9 cellular contexts compared by ENCODE assay signal in genomic region chr1:201468501-201468843, GRCh38. TPM values are rescaled to one million over a fixed set of nuclear protein-coding genes. Genes with fewer than 3 reads are reported as not detected.
A peak's percentile ranks its signal among the peaks of the same experiment; 100 is the strongest.
DNase-seq lines count a peak whose midpoint lies in the region; ATAC-seq, FAIRE-seq and TF ChIP-seq lines count a peak whose summit lies in the region.
"Had no signal": no experiment of that assay in that cellular context is flagged by ENCODE, and none has a peak within 500 bp of the region (broad histone marks: within the 10 kb centered on the region; RNA-seq: fewer than 3 reads in every experiment).

No MANE protein-coding gene starts in this region.

- H3K4me2 ChIP-seq in Loucy (ENCODE audit: low read depth, low read length, poor library complexity, severe bottlenecking), result peak overlapping the region; percentile 73
- no peak overlapping the region for H3K4me2 ChIP-seq in K562 (ENCODE audit: insufficient read depth, low read length)

- no peaks in the 10 kb centered on the region for H3K9me2 ChIP-seq in Loucy (replicated peaks; ENCODE audit: low read depth, low read length)

- CTCF ChIA-PET in K562 (lab: Yijun Ruan, JAX; ENCODE audit: low intra/inter-chr PET ratio), result no interaction called here

- no peak for FAIRE-seq in K562 (lab: Jason Lieb, UNC)

- ATAC-seq in GM21515 (IDR thresholded peaks at IDR 0.05; ENCODE audit: unreplicated experiment), result peak; percentile 41
- no peak for ATAC-seq in K562

- intact Hi-C loops in K562 (cut with micrococcal nuclease), result no loop called here

- H3K9ac ChIP-seq in Loucy (ENCODE audit: low read depth, low read length, poor library complexity, severe bottlenecking) (peak overlapping the region; percentile 62), K562 (ENCODE audit: insufficient read depth in 1 of 2, low read depth in 2 of 2, low read length in 2 of 2) (no peak overlapping the region), stomach smooth muscle (ENCODE audit: low read length in 2 of 2) (peak overlapping the region; percentile 95)

- H2AFZ ChIP-seq in Loucy (ENCODE audit: low read length) (no peak overlapping the region), K562 (ENCODE audit: low read depth, low read length) (no peak overlapping the region)

- TF ChIP-seq RAD21 in K562 (CRISPR knock-in tag; conservative IDR thresholded peaks at IDR 0.05 in 1 of 2, IDR thresholded peaks at IDR 0.05 in 1 of 2), result no peak

- in situ Hi-C loops in K562 (cut with MboI), result no loop called here

- no TSS peak for BruUV-seq in K562 (replicated peaks; lab: Mats Ljungman, UMichigan)

- H3K4me3 ChIP-seq in GM06990 (replicated peaks; ENCODE audit: low read depth, low read length), result peak overlapping the region; percentile 92
- peak overlapping the region; percentile 68 for H3K4me3 ChIP-seq in Loucy (ENCODE audit: low read length, poor library complexity, severe bottlenecking)
- H3K4me3 ChIP-seq in K562, result no peak overlapping the region
- H3K4me3 ChIP-seq in stomach smooth muscle (ENCODE audit: low read length in 2 of 2), result peak overlapping the region; percentile 92 to 96

- H3K4me1 ChIP-seq in Loucy (ENCODE audit: insufficient read depth, low read length, poor library complexity, severe bottlenecking) (no peaks in the 10 kb centered on the region), K562 (replicated peaks in 1 of 2; ENCODE audit: control insufficient read depth in 2 of 2, insufficient read depth in 2 of 2, low read length in 2 of 2) (peaks cover 0 to 17% of the 10 kb centered on the region in 2 experiments; a peak in 2 of 5 replicates), stomach smooth muscle (ENCODE audit: control insufficient read depth, insufficient read depth, low read length) (peaks cover 40% of the 10 kb centered on the region)

- H3K9me1 ChIP-seq in K562 (ENCODE audit: control insufficient read depth, insufficient read depth, low read length), result peaks cover 3% of the 10 kb centered on the region

- DNase-seq in GM06990 (ENCODE audit: extremely low read depth, insufficient read length) (peak; percentile 58), K562 (ENCODE audit: extremely low read depth in 1 of 4, low spot score in 3 of 4) (no peak), iPS-NIHi7 (ENCODE audit: extremely low spot score) (peak; percentile 26), GOT3 (lab: John Stamatoyannopoulos, UW) (no peak), A172 (ENCODE audit: low spot score) (no peak)

- H3K9me3 ChIP-seq in Loucy (ENCODE audit: insufficient read depth, low read depth, low read length), result no peaks in the 10 kb centered on the region
- no peaks in the 10 kb centered on the region for H3K9me3 ChIP-seq in K562 (replicated peaks; ENCODE audit: control insufficient read depth, insufficient read depth, low read depth, low read length)
- H3K9me3 ChIP-seq in stomach smooth muscle (ENCODE audit: control insufficient read depth in 2 of 2, low read length in 2 of 2), result no peaks in the 10 kb centered on the region

- H3K27ac ChIP-seq in K562 (ENCODE audit: extremely low read depth, low read depth, low read length), result no peak overlapping the region
- H3K27ac ChIP-seq in stomach smooth muscle (ENCODE audit: low read length), result peak overlapping the region; percentile 95
- H3K27ac ChIP-seq: VCaP had no signal

- peaks cover 16% of the 10 kb centered on the region for H3K36me3 ChIP-seq in GM06990 (ENCODE audit: control insufficient read depth, insufficient read depth, low read length)
- H3K36me3 ChIP-seq in Loucy (ENCODE audit: insufficient read depth, low read length), result no peaks in the 10 kb centered on the region
- no peaks in the 10 kb centered on the region for H3K36me3 ChIP-seq in K562 (ENCODE audit: control insufficient read depth, insufficient read depth, low read length)
- peaks cover 17 to 20% of the 10 kb centered on the region in 2 donors for H3K36me3 ChIP-seq in stomach smooth muscle (ENCODE audit: control insufficient read depth in 2 of 2, insufficient read depth in 2 of 2, low read length in 2 of 2)

- no peaks in the 10 kb centered on the region for H3K79me2 ChIP-seq in Loucy (ENCODE audit: insufficient read depth, low read length)
- no peaks in the 10 kb centered on the region for H3K79me2 ChIP-seq in K562 (ENCODE audit: control insufficient read depth, insufficient read depth, low read length)

- TF ChIP-seq POLR2A in K562 (conservative IDR thresholded peaks at IDR 0.05), result no peak

- no peaks in the 10 kb centered on the region for H4K20me1 ChIP-seq in Loucy (ENCODE audit: insufficient read depth, low read length, poor library complexity, severe bottlenecking)
- H4K20me1 ChIP-seq in K562 (replicated peaks; ENCODE audit: control insufficient read depth, insufficient read depth, low read length), result no peaks in the 10 kb centered on the region

- H3F3A ChIP-seq in Loucy (ENCODE audit: low read depth), result no peaks in the 10 kb centered on the region

- POLR2A ChIA-PET in K562 (lab: Yijun Ruan, JAX), result no interaction called here

- H3K27me3 ChIP-seq in GM06990 (replicated peaks; ENCODE audit: control insufficient read depth, insufficient read depth, low read length) (no peaks in the 10 kb centered on the region), Loucy (ENCODE audit: insufficient read depth, low read length, poor library complexity, severe bottlenecking) (peaks cover 20% of the 10 kb centered on the region), K562 (ENCODE audit: control insufficient read depth in 2 of 2, insufficient read depth in 2 of 2, low read length in 2 of 2) (peaks cover 33 to 59% of the 10 kb centered on the region in 2 experiments), stomach smooth muscle (ENCODE audit: control insufficient read depth in 1 of 2, insufficient read depth in 2 of 2, low read length in 2 of 2) (no peaks in the 10 kb centered on the region)

- TF ChIP-seq CTCF in GM06990 (IDR thresholded peaks at IDR 0.05; ENCODE audit: insufficient read depth, low read length, poor library complexity, severe bottlenecking) (no peak), Loucy (conservative IDR thresholded peaks at IDR 0.05; ENCODE audit: low read length) (no peak), K562 (IDR thresholded peaks at IDR 0.05 in 2 of 3, conservative IDR thresholded peaks at IDR 0.05 in 1 of 3; ENCODE audit: insufficient read depth in 2 of 3, low read depth in 1 of 3, low read length in 3 of 3) (no peak)

- WGBS in K562 (ENCODE audit: insufficient coverage, low coverage, missing lambda C conversion rate), result 38% methylated on average over 43 of the region's 44 CpGs

- no peak for TF ChIP-seq EP300 in K562 (IDR thresholded peaks at IDR 0.05; ENCODE audit: low read length)

RNA-seq across cellular contexts. Expression of gene PHLDA3, which starts 0.5 kb away (rescaled TPM):
- not detected in 2 replicates for total RNA-seq in K562 (2011; cell fraction: chromatin; rRNA removed; ENCODE audit: low replicate concordance)
- total RNA-seq in K562 (2011; cell fraction: nucleolus; rRNA removed), result not detected in 2 replicates
- total RNA-seq in K562 (2011; cell fraction: nucleoplasm; rRNA removed), result not detected in 2 replicates
- 0.27 TPM in 1 of 2 replicates, not detected in the other for total RNA-seq in K562 (2014; rRNA removed)
- total RNA-seq in K562 (2014; rRNA removed; fragmentation: Illumina TruSeq; extraction: Trizol), result not detected in 2 replicates
- total RNA-seq in K562 (2015; rRNA removed; fragmentation: Illumina TruSeq; extraction: Trizol), result not detected in 2 replicates
- 0.11 and 0.42 TPM in 2 replicates for total RNA-seq in K562 (2021)
- polyA plus RNA-seq in K562 (2011; rRNA removed), result not detected in 2 replicates
- polyA plus RNA-seq in K562 (2011; cell fraction: cytosol; rRNA removed), result 0.13 TPM in 1 of 2 replicates, not detected in the other
- polyA plus RNA-seq in K562 (2011; cell fraction: nucleus; rRNA removed), result 0.04 TPM in 1 of 2 replicates, not detected in the other
- not detected in 2 replicates for polyA plus RNA-seq in K562 (2012)
- polyA plus RNA-seq in K562 (2014; fragmentation: Illumina TruSeq; extraction: Trizol), result not detected in 2 replicates
- not detected for polyA plus RNA-seq in K562 (2014; fragmentation: Nextera tagmentation; extraction: Ambion mirVana)
- not detected in 2 replicates for polyA plus RNA-seq in K562 (2014; rRNA removed)
- not detected in 2 replicates for polyA minus RNA-seq in K562 (2011; rRNA and poly(A)+ RNA removed)
- polyA minus RNA-seq in K562 (2011; cell fraction: cytosol; rRNA and poly(A)+ RNA removed), result not detected in 2 replicates
- not detected in 2 replicates for polyA minus RNA-seq in K562 (2011; cell fraction: nucleus; rRNA and poly(A)+ RNA removed)
- total RNA-seq in A172 (2014; rRNA removed; shearing (Covaris generic)), result 96.2 and 133 TPM in 2 replicates

RNA-seq across cellular contexts. Expression of gene CSRP1, which starts 38.5 kb away (rescaled TPM):
- 6.5 and 10.3 TPM in 2 replicates for total RNA-seq in K562 (2011; cell fraction: chromatin; rRNA removed; ENCODE audit: low replicate concordance)
- total RNA-seq in K562 (2011; cell fraction: nucleolus; rRNA removed), result 7.0 and 7.5 TPM in 2 replicates
- 7.3 and 8.9 TPM in 2 replicates for total RNA-seq in K562 (2011; cell fraction: nucleoplasm; rRNA removed)
- 23.7 and 30.8 TPM in 2 replicates for total RNA-seq in K562 (2014; rRNA removed)
- total RNA-seq in K562 (2014; rRNA removed; fragmentation: Illumina TruSeq; extraction: Trizol), result 19.6 and 22.6 TPM in 2 replicates
- total RNA-seq in K562 (2015; rRNA removed; fragmentation: Illumina TruSeq; extraction: Trizol), result 28.3 and 30.3 TPM in 2 replicates
- 25.7 and 28.2 TPM in 2 replicates for total RNA-seq in K562 (2021)
- 21.3 and 23.7 TPM in 2 replicates for polyA plus RNA-seq in K562 (2011; rRNA removed)
- 29.2 and 43.4 TPM in 2 replicates for polyA plus RNA-seq in K562 (2011; cell fraction: cytosol; rRNA removed)
- 14.3 and 20.0 TPM in 2 replicates for polyA plus RNA-seq in K562 (2011; cell fraction: nucleus; rRNA removed)
- polyA plus RNA-seq in K562 (2012), result 39.0 and 47.5 TPM in 2 replicates
- polyA plus RNA-seq in K562 (2014; fragmentation: Illumina TruSeq; extraction: Trizol), result 34.6 and 39.4 TPM in 2 replicates
- polyA plus RNA-seq in K562 (2014; fragmentation: Nextera tagmentation; extraction: Ambion mirVana), result 10 to 100 TPM in 1 of 2 experiments, 1 to 10 TPM in 1; 6.8 to 11.0 TPM
- 24.9 and 32.1 TPM in 2 replicates for polyA plus RNA-seq in K562 (2014; rRNA removed)
- polyA minus RNA-seq in K562 (2011; rRNA and poly(A)+ RNA removed), result 14.3 and 19.7 TPM in 2 replicates
- 12.0 and 16.7 TPM in 2 replicates for polyA minus RNA-seq in K562 (2011; cell fraction: cytosol; rRNA and poly(A)+ RNA removed)
- polyA minus RNA-seq in K562 (2011; cell fraction: nucleus; rRNA and poly(A)+ RNA removed), result 7.7 and 8.8 TPM in 2 replicates
- total RNA-seq in A172 (2014; rRNA removed; shearing (Covaris generic)), result 573 and 611 TPM in 2 replicates

RNA-seq across cellular contexts. Expression of gene TNNI1, which starts 46.9 kb away (rescaled TPM):
- total RNA-seq in K562 (2011; cell fraction: chromatin; rRNA removed; ENCODE audit: low replicate concordance), result not detected in 2 replicates
- total RNA-seq in K562 (2011; cell fraction: nucleolus; rRNA removed), result not detected in 2 replicates
- not detected in 2 replicates for total RNA-seq in K562 (2011; cell fraction: nucleoplasm; rRNA removed)
- not detected in 2 replicates for total RNA-seq in K562 (2014; rRNA removed)
- not detected in 2 replicates for total RNA-seq in K562 (2014; rRNA removed; fragmentation: Illumina TruSeq; extraction: Trizol)
- total RNA-seq in K562 (2015; rRNA removed; fragmentation: Illumina TruSeq; extraction: Trizol), result not detected in 2 replicates
- total RNA-seq in K562 (2021), result not detected in 2 replicates
- not detected in 2 replicates for polyA plus RNA-seq in K562 (2011; rRNA removed)
- polyA plus RNA-seq in K562 (2011; cell fraction: cytosol; rRNA removed), result not detected in 2 replicates
- polyA plus RNA-seq in K562 (2011; cell fraction: nucleus; rRNA removed), result not detected in 2 replicates
- polyA plus RNA-seq in K562 (2012), result not detected in 2 replicates
- polyA plus RNA-seq in K562 (2014; fragmentation: Illumina TruSeq; extraction: Trizol), result not detected in 2 replicates
- not detected for polyA plus RNA-seq in K562 (2014; fragmentation: Nextera tagmentation; extraction: Ambion mirVana)
- polyA plus RNA-seq in K562 (2014; rRNA removed), result not detected in 2 replicates
- not detected in 2 replicates for polyA minus RNA-seq in K562 (2011; rRNA and poly(A)+ RNA removed)
- not detected in 2 replicates for polyA minus RNA-seq in K562 (2011; cell fraction: cytosol; rRNA and poly(A)+ RNA removed)
- polyA minus RNA-seq in K562 (2011; cell fraction: nucleus; rRNA and poly(A)+ RNA removed), result not detected in 2 replicates
- total RNA-seq in A172 (2014; rRNA removed; shearing (Covaris generic)), result not detected in 2 replicates

Comparison
In these comparisons a context has a peak if more than half of its experiments do, and no peak if none do; other contexts are left out.
1. DNase-seq: peak in GM06990 (single experiment) and iPS-NIHi7 (single experiment); none in K562 (0 of 4), GOT3 (single experiment) and A172 (single experiment).
2. H3K9ac ChIP-seq: peak in Loucy (single experiment) and stomach smooth muscle (2 of 2); none in K562 (0 of 2).
3. RNA of gene PHLDA3, which starts 0.5 kb away (total RNA-seq): 96.2 to 133 TPM in A172; 0.11 to 0.42 TPM in K562; every median in the first group is over 10 times any median in the second.
4. RNA of gene CSRP1, which starts 38.5 kb away (total RNA-seq): 573 to 611 TPM in A172; 6.5 to 30.8 TPM in K562; every median in the first group is over 10 times any median in the second.